In genomic region chr7:36029846-36030510, GRCh38 we compare ENCODE assay signal across 22 cellular contexts.
"Had no signal": no experiment of that assay in that cellular context is flagged by ENCODE, and none has a peak within 500 bp of the region (broad histone marks: within the 10 kb centered on the region; RNA-seq: fewer than 3 reads in every experiment).

No MANE protein-coding gene starts in this region.

- H3K9me3 ChIP-seq: prostate gland, right lobe of liver, spleen, tibial artery, upper lobe of left lung, uterus had no signal

- DNase-seq: effector CD4-positive, alpha-beta T cell; endodermal cell; foreskin fibroblast; left colon; left ventricle myocardium superior; mesendoderm; natural killer cell; right lobe of liver; spleen; stimulated activated CD4-positive, alpha-beta T cell treated with anti-CD3 and anti-CD28 coated beads, Interleukin-15, amount 100 ng/mL, for 24 hours; stimulated activated CD4-positive, alpha-beta T cell treated with anti-CD3 and anti-CD28 coated beads, Interleukin-1b, Interleukin-23, amount 100 ng/mL, for 48 hours; stimulated activated CD4-positive, alpha-beta T cell treated with anti-CD3 and anti-CD28 coated beads, Interleukin-4, amount 100 ng/mL, for 24 hours; tibial artery; upper lobe of left lung; uterus had no signal

- ATAC-seq: esophagus mucosa; left colon; left ventricle myocardium superior; natural killer cell; right lobe of liver; stimulated activated memory B cell treated with anti-CD40 and anti-IgM and Interleukin-4, amounts not matched to agents 10 μg/mL and 1 μg/mL and 100 μg/mL, for 72 hours had no signal

- H3K4me3 Mint-ChIP-seq: endodermal cell; natural killer cell; neural crest cell; stimulated activated memory B cell treated with anti-CD40 and anti-IgM and Interleukin-4, amounts not matched to agents 10 μg/mL and 1 μg/mL and 100 μg/mL, for 72 hours; stimulated activated naive CD8-positive, alpha-beta T cell treated with anti-CD3 and anti-CD28 coated beads, Interleukin-15, Interleukin-2, amounts not matched to agents 100 ng/mL and 50 ng/mL, for 24 hours had no signal

- H3K36me3 ChIP-seq: prostate gland, right lobe of liver, spleen, tibial artery, upper lobe of left lung, uterus had no signal

- H3K27ac ChIP-seq: coronary artery, prostate gland, right lobe of liver, spleen, tibial artery, upper lobe of left lung, uterus had no signal

- H3K36me3 Mint-ChIP-seq: natural killer cell; stimulated activated memory B cell treated with anti-CD40 and anti-IgM and Interleukin-4, amounts not matched to agents 10 μg/mL and 1 μg/mL and 100 μg/mL, for 72 hours had no signal

- H3K4me3 ChIP-seq: coronary artery, lung, prostate gland, right lobe of liver, spleen, tibial artery, upper lobe of left lung, uterus had no signal

- H3K4me1 Mint-ChIP-seq: endodermal cell; natural killer cell; stimulated activated memory B cell treated with anti-CD40 and anti-IgM and Interleukin-4, amounts not matched to agents 10 μg/mL and 1 μg/mL and 100 μg/mL, for 72 hours had no signal

- H3K4me1 ChIP-seq: prostate gland, right lobe of liver, spleen, upper lobe of left lung, uterus had no signal

- H3K27me3 ChIP-seq: right lobe of liver, upper lobe of left lung, uterus had no signal

- H3K9me3 Mint-ChIP-seq: endodermal cell; natural killer cell; neural crest cell; stimulated activated naive CD8-positive, alpha-beta T cell treated with anti-CD3 and anti-CD28 coated beads, Interleukin-15, Interleukin-2, amounts not matched to agents 100 ng/mL and 50 ng/mL, for 24 hours had no signal

- H3K27ac Mint-ChIP-seq: endodermal cell; natural killer cell; stimulated activated memory B cell treated with anti-CD40 and anti-IgM and Interleukin-4, amounts not matched to agents 10 μg/mL and 1 μg/mL and 100 μg/mL, for 72 hours; stimulated activated naive CD8-positive, alpha-beta T cell treated with anti-CD3 and anti-CD28 coated beads, Interleukin-15, Interleukin-2, amounts not matched to agents 100 ng/mL and 50 ng/mL, for 24 hours had no signal
